12 cellular contexts compared by ENCODE assay signal in genomic region chr1:159911668-159912067, GRCh38. TPM values are rescaled to one million over a fixed set of nuclear protein-coding genes. Genes with fewer than 3 reads are reported as not detected.
DNase-seq lines count a peak whose midpoint lies in the region; ATAC-seq and TF ChIP-seq lines count a peak whose summit lies in the region.
"Had no signal": no experiment of that assay in that cellular context is flagged by ENCODE, and none has a peak within 500 bp of the region (broad histone marks: within the 10 kb centered on the region; RNA-seq: fewer than 3 reads in every experiment).

No MANE protein-coding gene starts in this region.

- POLR2A ChIA-PET in activated CD4-positive, alpha-beta memory T cell treated with anti-CD3 and anti-CD28 coated beads, Interleukin-2, amount 10 ng/mL, durations not matched to agents 7 days and 5 days (lab: Charles Lee): interaction anchor here (0.9 to 1.0 kb wide), 3 partner anchors 15 to 835 kb away, joined by 3 read pairs; partner anchors contain the start of genes AIM2 and DCAF8

- no peaks in the 10 kb centered on the region for H3K27me3 Mint-ChIP-seq in activated CD4-positive, alpha-beta memory T cell treated with anti-CD3 and anti-CD28 coated beads, Interleukin-2, amount 10 ng/mL, durations not matched to agents 7 days and 5 days
- H3K27me3 Mint-ChIP-seq: type B pancreatic cell had no signal

- peak overlapping the region; percentile 78 for H3K27ac Mint-ChIP-seq in activated CD4-positive, alpha-beta memory T cell treated with anti-CD3 and anti-CD28 coated beads, Interleukin-2, amount 10 ng/mL, durations not matched to agents 7 days and 5 days

- CTCF ChIA-PET in activated CD4-positive, alpha-beta memory T cell treated with anti-CD3 and anti-CD28 coated beads, Interleukin-2, amount 10 ng/mL, durations not matched to agents 7 days and 5 days (lab: Charles Lee): interaction anchor here (1.0 to 1.3 kb wide), 2 partner anchors 14 to 95 kb away, joined by 3 read pairs; partner anchors contain the start of gene TAGLN2

- H3K9me3 ChIP-seq in left ventricle myocardium inferior (replicated peaks): no peaks in the 10 kb centered on the region
- no peaks in the 10 kb centered on the region for H3K9me3 ChIP-seq in lower lobe of right lung
- H3K9me3 ChIP-seq in upper lobe of right lung: no peaks in the 10 kb centered on the region

- peaks cover 27% of the 10 kb centered on the region for H3K36me3 Mint-ChIP-seq in activated CD4-positive, alpha-beta memory T cell treated with anti-CD3 and anti-CD28 coated beads, Interleukin-2, amount 10 ng/mL, durations not matched to agents 7 days and 5 days (ENCODE audit: low read depth)

- intact Hi-C loops in left ventricle myocardium inferior (cut with micrococcal nuclease) (no loop called here), Right ventricle myocardium inferior (cut with DNase I) (no loop called here), lower lobe of right lung (cut with DNase I) (no loop called here), upper lobe of right lung (cut with DNase I) (no loop called here)

- DNase-seq in left ventricle myocardium inferior (no peak), Right ventricle myocardium inferior (ENCODE audit: missing footprints) (no peak), lower lobe of right lung (no peak), upper lobe of right lung (peak; percentile 22)
- peak; percentile 38 for DNase-seq in activated CD4-positive, alpha-beta memory T cell treated with anti-CD3 and anti-CD28 coated beads, Interleukin-2, amount 10 ng/mL, durations not matched to agents 7 days and 5 days
- DNase-seq: stimulated activated CD4-positive, alpha-beta T cell treated with anti-CD3 and anti-CD28 coated beads, Interleukin-2, amount 100 ng/mL, for 48 hours had no signal

- H3K36me3 ChIP-seq in left ventricle myocardium inferior (peaks cover 4% of the 10 kb centered on the region), lower lobe of right lung (peaks cover 2% of the 10 kb centered on the region), upper lobe of right lung (peaks cover 3% of the 10 kb centered on the region)
- H3K36me3 ChIP-seq: cardiac muscle cell had no signal

- H3K4me1 ChIP-seq in left ventricle myocardium inferior: peaks cover 41% of the 10 kb centered on the region
- peaks cover 52% of the 10 kb centered on the region for H3K4me1 ChIP-seq in lower lobe of right lung
- peaks cover 55% of the 10 kb centered on the region for H3K4me1 ChIP-seq in upper lobe of right lung

- no peak overlapping the region for H3K4me3 ChIP-seq in left ventricle myocardium inferior
- no peak overlapping the region for H3K4me3 ChIP-seq in lower lobe of right lung
- no peak overlapping the region for H3K4me3 ChIP-seq in upper lobe of right lung
- H3K4me3 ChIP-seq: cardiac muscle cell had no signal

- ATAC-seq in Right ventricle myocardium inferior (no peak), lower lobe of right lung (no peak), upper lobe of right lung (no peak), HG02678 (IDR thresholded peaks at IDR 0.05; ENCODE audit: unreplicated experiment) (no peak), HG02938 (IDR thresholded peaks at IDR 0.05; ENCODE audit: unreplicated experiment) (no peak), HG03342 (IDR thresholded peaks at IDR 0.05; ENCODE audit: unreplicated experiment) (no peak)

- no peaks in the 10 kb centered on the region for H3K9me3 Mint-ChIP-seq in activated CD4-positive, alpha-beta memory T cell treated with anti-CD3 and anti-CD28 coated beads, Interleukin-2, amount 10 ng/mL, durations not matched to agents 7 days and 5 days

- no peaks in the 10 kb centered on the region for H3K27me3 ChIP-seq in left ventricle myocardium inferior (ENCODE audit: low read depth)
- H3K27me3 ChIP-seq in lower lobe of right lung (ENCODE audit: low read depth): no peaks in the 10 kb centered on the region
- H3K27me3 ChIP-seq in upper lobe of right lung: no peaks in the 10 kb centered on the region
- H3K27me3 ChIP-seq: cardiac muscle cell had no signal

- H3K4me3 Mint-ChIP-seq in activated CD4-positive, alpha-beta memory T cell treated with anti-CD3 and anti-CD28 coated beads, Interleukin-2, amount 10 ng/mL, durations not matched to agents 7 days and 5 days: peak overlapping the region; percentile 1
- H3K4me3 Mint-ChIP-seq: type B pancreatic cell had no signal

- peaks cover 66% of the 10 kb centered on the region for H3K4me1 Mint-ChIP-seq in activated CD4-positive, alpha-beta memory T cell treated with anti-CD3 and anti-CD28 coated beads, Interleukin-2, amount 10 ng/mL, durations not matched to agents 7 days and 5 days

- TF ChIP-seq CTCF in left ventricle myocardium inferior (IDR thresholded peaks at IDR 0.05; ENCODE audit: borderline replicate concordance) (no peak), lower lobe of right lung (IDR thresholded peaks at IDR 0.05) (no peak), upper lobe of right lung (IDR thresholded peaks at IDR 0.05) (no peak)

- H3K27ac ChIP-seq in left ventricle myocardium inferior (replicated peaks): peak overlapping the region; percentile 74
- H3K27ac ChIP-seq in lower lobe of right lung: peak overlapping the region; percentile 84
- H3K27ac ChIP-seq in upper lobe of right lung: peak overlapping the region; percentile 70
- H3K27ac ChIP-seq: cardiac muscle cell had no signal

RNA-seq across cellular contexts. Expression of gene CFAP45, which starts 11.7 kb away (rescaled TPM):
- total RNA-seq in left ventricle myocardium inferior: 1.1 TPM
- total RNA-seq in Right ventricle myocardium inferior: 1.0 TPM
- total RNA-seq in activated CD4-positive, alpha-beta memory T cell treated with anti-CD3 and anti-CD28 coated beads, Interleukin-2, amount 10 ng/mL, durations not matched to agents 7 days and 5 days: 1 to 10 TPM; 1.0 to 1.3 TPM
- 10.2 TPM for total RNA-seq in lower lobe of right lung
- total RNA-seq in upper lobe of right lung: 1.9 TPM
- total RNA-seq: cardiac muscle cell, myocyte had no signal

RNA-seq across cellular contexts. Expression of gene TAGLN2, which starts 13.6 kb away (rescaled TPM):
- total RNA-seq in left ventricle myocardium inferior (110 TPM), Right ventricle myocardium inferior (143 TPM), lower lobe of right lung (451 TPM), upper lobe of right lung (435 TPM)
- 100 to 1,000 TPM; 548 to 554 TPM for total RNA-seq in activated CD4-positive, alpha-beta memory T cell treated with anti-CD3 and anti-CD28 coated beads, Interleukin-2, amount 10 ng/mL, durations not matched to agents 7 days and 5 days

RNA-seq across cellular contexts. Expression of gene IGSF9, which starts 33.7 kb away (rescaled TPM):
- total RNA-seq in left ventricle myocardium inferior (0.25 TPM), Right ventricle myocardium inferior (0.30 TPM), lower lobe of right lung (2.0 TPM), upper lobe of right lung (2.2 TPM)
- not detected for total RNA-seq in activated CD4-positive, alpha-beta memory T cell treated with anti-CD3 and anti-CD28 coated beads, Interleukin-2, amount 10 ng/mL, durations not matched to agents 7 days and 5 days

RNA-seq across cellular contexts. Expression of gene SLAMF9, which starts 42.4 kb away (rescaled TPM):
- total RNA-seq in left ventricle myocardium inferior (not detected), Right ventricle myocardium inferior (not detected), lower lobe of right lung (not detected), upper lobe of right lung (not detected)
- total RNA-seq in activated CD4-positive, alpha-beta memory T cell treated with anti-CD3 and anti-CD28 coated beads, Interleukin-2, amount 10 ng/mL, durations not matched to agents 7 days and 5 days: not detected
- total RNA-seq: cardiac muscle cell, myocyte had no signal

RNA-seq across cellular contexts. Expression of gene VSIG8, which starts 49.2 kb away (rescaled TPM):
- total RNA-seq in left ventricle myocardium inferior (not detected), Right ventricle myocardium inferior (not detected), lower lobe of right lung (0.35 TPM), upper lobe of right lung (not detected)
- not detected for total RNA-seq in activated CD4-positive, alpha-beta memory T cell treated with anti-CD3 and anti-CD28 coated beads, Interleukin-2, amount 10 ng/mL, durations not matched to agents 7 days and 5 days
- total RNA-seq: cardiac muscle cell, myocyte had no signal

Comparison
In these comparisons a context has a peak if more than half of its experiments do, and no peak if none do; other contexts are left out.
1. DNase-seq: peak in activated CD4-positive, alpha-beta memory T cell treated with anti-CD3 and anti-CD28 coated beads, Interleukin-2, amount 10 ng/mL, durations not matched to agents 7 days and 5 days (single experiment) and upper lobe of right lung (single experiment); none in left ventricle myocardium inferior (single experiment), Right ventricle myocardium inferior (single experiment) and lower lobe of right lung (single experiment).
2. Peak in every context shown above with its lines, with median percentiles within 50 percentile points of each other: H3K27ac ChIP-seq.